Comparison of ENCODE assay signal across 12 cellular contexts in genomic region chr17:46045639-46046038, GRCh38. TPM values are rescaled to one million over a fixed set of nuclear protein-coding genes. Genes with fewer than 3 reads are reported as not detected.
DNase-seq lines count a peak whose midpoint lies in the region; ATAC-seq and TF ChIP-seq lines count a peak whose summit lies in the region.
"Had no signal": no experiment of that assay in that cellular context is flagged by ENCODE, and none has a peak within 500 bp of the region (broad histone marks: within the 10 kb centered on the region; RNA-seq: fewer than 3 reads in every experiment).

No MANE protein-coding gene starts in this region.

- no peak overlapping the region for H3K4me3 Mint-ChIP-seq in CD4-positive, alpha-beta T cell
- H3K4me3 Mint-ChIP-seq in activated naive CD8-positive, alpha-beta T cell treated with anti-CD3 and anti-CD28 coated beads, Interleukin-2, amount 10 ng/mL, durations not matched to agents 7 days and 5 days = no peak overlapping the region
- H3K4me3 Mint-ChIP-seq in naive B cell = no peak overlapping the region

- H3K27ac ChIP-seq in CD4-positive, alpha-beta T cell (ENCODE audit: low read depth, low read length) = no peak overlapping the region
- 0 out of 2 replicates have a peak overlapping the region, but pooled peaks have one; percentile 10 for H3K27ac ChIP-seq in Karpas-422 (ENCODE audit: low read length)

- H2AFZ ChIP-seq in Karpas-422 (ENCODE audit: low read length) = no peak overlapping the region

- H3K79me2 ChIP-seq in Karpas-422 (ENCODE audit: low read length) = peaks cover 31% of the 10 kb centered on the region

- TF ChIP-seq CTCF in CD4-positive, alpha-beta T cell (IDR thresholded peaks at IDR 0.05) = no peak

- H3K9me3 ChIP-seq in CD4-positive, alpha-beta T cell (ENCODE audit: control insufficient read depth, low read length) = no peaks in the 10 kb centered on the region
- H3K9me3 ChIP-seq in Karpas-422 (ENCODE audit: low read length) = no peaks in the 10 kb centered on the region
- H3K9me3 ChIP-seq: adrenal gland, transverse colon had no signal

- POLR2A ChIA-PET in CD4-positive, alpha-beta T cell (lab: Charles Lee) = interaction anchor here (0.6 to 2.0 kb wide), 2 partner anchors 143 to 167 kb away, joined by 3 to 13 read pairs; no protein-coding TSS in a partner anchor
- POLR2A ChIA-PET in activated naive CD8-positive, alpha-beta T cell treated with anti-CD3 and anti-CD28 coated beads, Interleukin-2, amount 10 ng/mL, durations not matched to agents 7 days and 5 days (lab: Charles Lee) = no interaction called here

- intact Hi-C loops in CD4-positive, alpha-beta T cell (cut with DNase I, micrococcal nuclease) = loop anchor here (1.0 to 2.0 kb wide), 4 partner anchors 43 to 167 kb away; no protein-coding TSS in a partner anchor

- CTCF ChIA-PET in CD4-positive, alpha-beta T cell (lab: Charles Lee) = interaction anchor here (2.2 to 2.7 kb wide), 3 partner anchors 12 to 167 kb away, joined by 5 to 31 read pairs (median 16); partner anchors contain the start of gene KANSL1

- peaks cover 43% of the 10 kb centered on the region for H3K36me3 ChIP-seq in Karpas-422 (ENCODE audit: insufficient read depth, low read length)

- ATAC-seq in CD4-positive, alpha-beta T cell (ENCODE audit: poor library complexity) = no peak
- no peak for ATAC-seq in activated naive CD8-positive, alpha-beta T cell treated with anti-CD3 and anti-CD28 coated beads, Interleukin-2, amount 10 ng/mL, durations not matched to agents 7 days and 5 days (ENCODE audit: low read depth)
- ATAC-seq in naive B cell (ENCODE audit: low read depth in 2 of 2) (no peak), GM18517 (IDR thresholded peaks at IDR 0.05; ENCODE audit: unreplicated experiment) (no peak), GM18498 (IDR thresholded peaks at IDR 0.05; ENCODE audit: unreplicated experiment) (no peak), GM18873 (IDR thresholded peaks at IDR 0.05; ENCODE audit: low FRiP score, unreplicated experiment) (no peak)
- ATAC-seq: GM12878 had no signal

- H4K20me1 ChIP-seq in Karpas-422 (ENCODE audit: insufficient read depth, low read depth, low read length) = no peaks in the 10 kb centered on the region

- DNase-seq in CD4-positive, alpha-beta T cell = no peak
- DNase-seq in Karpas-422 (no peak), naive B cell (no peak), NCI-H526 treated with DMSO at 0.1 percent for 48 hours (lab: John Stamatoyannopoulos, UW) (no peak)
- DNase-seq in activated naive CD8-positive, alpha-beta T cell treated with anti-CD3 and anti-CD28 coated beads, Interleukin-2, amount 10 ng/mL, durations not matched to agents 7 days and 5 days = no peak
- DNase-seq: adrenal gland, transverse colon had no signal

- no peaks in the 10 kb centered on the region for H3K27me3 ChIP-seq in CD4-positive, alpha-beta T cell (ENCODE audit: control insufficient read depth, insufficient read depth, low read length)
- no peaks in the 10 kb centered on the region for H3K27me3 ChIP-seq in Karpas-422 (ENCODE audit: low read length)
- H3K27me3 ChIP-seq: adrenal gland, transverse colon had no signal

- no peaks in the 10 kb centered on the region for H3K9me3 Mint-ChIP-seq in CD4-positive, alpha-beta T cell
- H3K9me3 Mint-ChIP-seq in activated naive CD8-positive, alpha-beta T cell treated with anti-CD3 and anti-CD28 coated beads, Interleukin-2, amount 10 ng/mL, durations not matched to agents 7 days and 5 days = no peaks in the 10 kb centered on the region
- H3K9me3 Mint-ChIP-seq in naive B cell = no peaks in the 10 kb centered on the region

- peaks cover 13% of the 10 kb centered on the region for H3K4me1 ChIP-seq in Karpas-422 (ENCODE audit: low read length)

- H3K27me3 Mint-ChIP-seq in CD4-positive, alpha-beta T cell = no peaks in the 10 kb centered on the region
- H3K27me3 Mint-ChIP-seq in activated naive CD8-positive, alpha-beta T cell treated with anti-CD3 and anti-CD28 coated beads, Interleukin-2, amount 10 ng/mL, durations not matched to agents 7 days and 5 days = no peaks in the 10 kb centered on the region
- no peaks in the 10 kb centered on the region for H3K27me3 Mint-ChIP-seq in naive B cell

- H3K4me2 ChIP-seq in Karpas-422 (ENCODE audit: low read depth, low read length, poor library complexity, severe bottlenecking) = no peak overlapping the region

- peaks cover 18% of the 10 kb centered on the region for H3K4me1 Mint-ChIP-seq in CD4-positive, alpha-beta T cell (ENCODE audit: low read depth)
- peaks cover 7% of the 10 kb centered on the region for H3K4me1 Mint-ChIP-seq in activated naive CD8-positive, alpha-beta T cell treated with anti-CD3 and anti-CD28 coated beads, Interleukin-2, amount 10 ng/mL, durations not matched to agents 7 days and 5 days
- peaks cover 9 to 21% (median 11%) of the 10 kb centered on the region in 3 donors for H3K4me1 Mint-ChIP-seq in naive B cell

- peaks cover 90% of the 10 kb centered on the region for H3K36me3 Mint-ChIP-seq in CD4-positive, alpha-beta T cell (ENCODE audit: low read depth)
- peaks cover 37% of the 10 kb centered on the region for H3K36me3 Mint-ChIP-seq in activated naive CD8-positive, alpha-beta T cell treated with anti-CD3 and anti-CD28 coated beads, Interleukin-2, amount 10 ng/mL, durations not matched to agents 7 days and 5 days
- peaks cover 0 to 2% of the 10 kb centered on the region in 2 donors for H3K36me3 Mint-ChIP-seq in naive B cell

- no peak overlapping the region for H3K4me3 ChIP-seq in Karpas-422 (ENCODE audit: low read length)
- H3K4me3 ChIP-seq: adrenal gland, GM12878, transverse colon had no signal

- H3K9ac ChIP-seq in Karpas-422 (ENCODE audit: low read length) = no peak overlapping the region

- H3K9me2 ChIP-seq in Karpas-422 (replicated peaks; ENCODE audit: insufficient read depth, low read length) = no peaks in the 10 kb centered on the region

- H3K27ac Mint-ChIP-seq in CD4-positive, alpha-beta T cell = peak overlapping the region; percentile 15
- H3K27ac Mint-ChIP-seq in activated naive CD8-positive, alpha-beta T cell treated with anti-CD3 and anti-CD28 coated beads, Interleukin-2, amount 10 ng/mL, durations not matched to agents 7 days and 5 days = peak overlapping the region; percentile 48
- peak overlapping the region in 4 of 6 donors; percentile 2 to 21 (median 12) for H3K27ac Mint-ChIP-seq in naive B cell

RNA-seq across cellular contexts. Expression of gene STH, which starts 46.6 kb away (rescaled TPM):
- total RNA-seq in CD4-positive, alpha-beta T cell = not detected
- not detected in 2 replicates for total RNA-seq in Karpas-422 (2014; rRNA removed; shearing (Covaris generic); ENCODE audit: low replicate concordance)
- total RNA-seq in activated naive CD8-positive, alpha-beta T cell treated with anti-CD3 and anti-CD28 coated beads, Interleukin-2, amount 10 ng/mL, durations not matched to agents 7 days and 5 days = not detected
- not detected for polyA plus RNA-seq in naive B cell (ENCODE audit: low read depth in 6 of 6)
- total RNA-seq: adrenal gland, GM12878, omental fat pad, transverse colon had no signal
- polyA plus RNA-seq: adrenal gland, GM12878 had no signal
